Comparison of ENCODE assay signal across 8 cellular contexts in genomic region chr2:218568190-218569037, GRCh38. TPM values are rescaled to one million over a fixed set of nuclear protein-coding genes. Genes with fewer than 3 reads are reported as not detected.
DNase-seq lines count a peak whose midpoint lies in the region; ATAC-seq and TF ChIP-seq lines count a peak whose summit lies in the region.

TSS of gene CNOT9 (plus strand) at chr2:218568839. CDS start at chr2:218568955, 116 bp downstream.
TSS of gene USP37 (minus strand) at chr2:218568351. CDS start at chr2:218558653, 9,698 bp downstream.

- peaks cover 19% of the 10 kb centered on the region for H3K36me3 Mint-ChIP-seq in endothelial cell (ENCODE audit: low read depth, unreplicated experiment)

- H3K79me2 ChIP-seq in OCI-LY3 (ENCODE audit: low read length) = peaks cover 93% of the 10 kb centered on the region

- no peaks in the 10 kb centered on the region for H3K9me3 ChIP-seq in OCI-LY3 (ENCODE audit: insufficient read depth, low read length)

- peaks cover 27% of the 10 kb centered on the region for H3K4me1 Mint-ChIP-seq in endothelial cell (ENCODE audit: unreplicated experiment)

- peak within 1 kb of the TSS; percentile 100 for H3K4me3 ChIP-seq in OCI-LY3 (ENCODE audit: low read length)

- no peaks in the 10 kb centered on the region for H3K9me3 Mint-ChIP-seq in endothelial cell (ENCODE audit: unreplicated experiment)

- TF ChIP-seq CTCF in OCI-LY3 (IDR thresholded peaks at IDR 0.05; ENCODE audit: low read depth, low read length) = no peak
- no peak for TF ChIP-seq CTCF in endothelial cell (IDR thresholded peaks at IDR 0.05; ENCODE audit: unreplicated experiment)

- peak within 1 kb of the TSS; percentile 97 for H3K27ac Mint-ChIP-seq in endothelial cell (ENCODE audit: unreplicated experiment)

- H3K27me3 Mint-ChIP-seq in endothelial cell (ENCODE audit: unreplicated experiment) = peaks cover 11% of the 10 kb centered on the region

- no peaks in the 10 kb centered on the region for H3K27me3 ChIP-seq in OCI-LY3 (ENCODE audit: low read depth, low read length)

- H3K4me1 ChIP-seq in OCI-LY3 (ENCODE audit: low read length) = peaks cover 29% of the 10 kb centered on the region

- peak; percentile 97 for DNase-seq in D341Med (ENCODE audit: low spot score)
- DNase-seq in HuH-7 (ENCODE audit: low spot score) = peak; percentile 87
- DNase-seq in activated CD8-positive, alpha-beta memory T cell treated with anti-CD3 and anti-CD28 coated beads, Interleukin-2, amount 50 U/mL, for 48 hours = peak; percentile 100
- peak; percentile 100 for DNase-seq in endothelial cell (ENCODE audit: low spot score)
- peak; percentile 98 for DNase-seq in midbrain (lab: John Stamatoyannopoulos, UW)
- peak; percentile 100 for DNase-seq in stimulated activated CD8-positive, alpha-beta memory T cell treated with anti-CD3 and anti-CD28 coated beads, Interleukin-2, amount 100 ng/mL, for 1 hour (ENCODE audit: low read depth in 2 of 2)

- H3K36me3 ChIP-seq in OCI-LY3 (replicated peaks; ENCODE audit: low read depth, low read length) = peaks cover 24% of the 10 kb centered on the region

- H3K4me2 ChIP-seq in OCI-LY3 (ENCODE audit: low read length) = peak within 1 kb of the TSS; percentile 94

- H3K9ac ChIP-seq in OCI-LY3 (ENCODE audit: low read length) = peak within 1 kb of the TSS; percentile 97

- peak within 1 kb of the TSS; percentile 97 for H3K4me3 Mint-ChIP-seq in endothelial cell (ENCODE audit: unreplicated experiment)

- peak within 1 kb of the TSS; percentile 91 for H3K27ac ChIP-seq in OCI-LY3 (ENCODE audit: low read length)

- peak; percentile 79 for ATAC-seq in GM21515 (IDR thresholded peaks at IDR 0.05; ENCODE audit: unreplicated experiment)

- H2AFZ ChIP-seq in OCI-LY3 (ENCODE audit: low read depth, low read length) = peak within 1 kb of the TSS; percentile 86

- peaks cover 28% of the 10 kb centered on the region for H4K20me1 ChIP-seq in OCI-LY3 (ENCODE audit: insufficient read depth, low read length)

RNA-seq across cellular contexts. Expression of gene CNOT9, which starts in this region (rescaled TPM):
- 56.1 TPM for total RNA-seq in endothelial cell (ENCODE audit: unreplicated experiment)

RNA-seq across cellular contexts. Expression of gene USP37, which starts in this region (rescaled TPM):
- total RNA-seq in endothelial cell (ENCODE audit: unreplicated experiment) = 16.1 TPM

Comparison
In these comparisons a context has a peak if more than half of its experiments do, and no peak if none do; other contexts are left out.
1. Peak in every context shown above with its lines: DNase-seq, ATAC-seq, H3K4me3 ChIP-seq and H3K27ac ChIP-seq.